In the genomic region with DNA sequence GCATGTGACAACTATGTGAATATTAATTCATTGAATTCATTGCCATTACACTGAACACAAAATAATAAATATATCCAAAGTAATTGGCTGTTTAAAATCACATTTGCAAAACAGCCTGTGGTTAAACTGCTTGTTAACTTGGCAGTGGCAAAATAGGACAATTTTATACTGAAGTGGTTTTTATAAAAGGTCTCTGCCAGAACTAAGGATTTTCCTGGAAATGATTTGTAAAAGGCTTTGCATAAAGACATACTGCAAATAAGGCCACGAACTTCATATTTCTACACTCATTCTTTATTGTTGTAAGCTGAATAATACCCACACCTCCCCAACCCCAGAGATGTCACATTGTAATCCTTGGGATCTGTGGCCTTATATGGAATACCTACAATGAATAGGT, we compare ENCODE assay signal across 19 cellular contexts.
"Had no signal": no experiment of that assay in that cellular context is flagged by ENCODE, and none has a peak within 500 bp of the region (broad histone marks: within the 10 kb centered on the region; RNA-seq: fewer than 3 reads in every experiment).

No MANE protein-coding gene starts in this region.

- H3K4me1 ChIP-seq: SJSA1 had no signal

- DNase-seq: KBM-7, NCI-H1092 treated with DMSO at 0.1 percent for 48 hours, NCI-H1436 treated with DMSO at 0.1 percent for 48 hours, NCI-H1694, NCI-H187 treated with DMSO at 0.1 percent for 48 hours, NCI-H2029 treated with DMSO at 0.1 percent for 48 hours, NCI-H2171 treated with DMSO at 0.1 percent for 48 hours, NCI-H345, NCI-H446 treated with DMSO at 0.1 percent for 48 hours, NCI-H510A treated with DMSO at 0.1 percent for 48 hours, NCI-H526, NCI-H82, Right ventricle myocardium superior, RPMI8226, SIG-M5 had no signal

- H3K4me3 ChIP-seq: SJSA1, SK-N-MC had no signal

- H3K36me3 ChIP-seq: SJSA1 had no signal

- H3K27ac ChIP-seq: HL-60, SJSA1, SK-N-MC had no signal

- H3K27me3 ChIP-seq: SJSA1 had no signal

- FAIRE-seq: RCC 7860 had no signal

- H3K9me3 ChIP-seq: SJSA1 had no signal
